27 cellular contexts compared by ENCODE assay signal in genomic region chr9:6945871-6946270, GRCh38.
"Had no signal": no experiment of that assay in that cellular context is flagged by ENCODE, and none has a peak within 500 bp of the region (broad histone marks: within the 10 kb centered on the region; RNA-seq: fewer than 3 reads in every experiment).

No MANE protein-coding gene starts in this region.

- H3K36me3 ChIP-seq: cardiac muscle cell, colonic mucosa had no signal

- ATAC-seq: activated CD4-positive, alpha-beta T cell treated with anti-CD3 and anti-CD28 coated beads for 36 hours; activated CD8-positive, alpha-beta memory T cell treated with anti-CD3 and anti-CD28 coated beads, Interleukin-2, amount 10 ng/mL, durations not matched to agents 7 days and 5 days; activated CD8-positive, alpha-beta T cell treated with anti-CD3 and anti-CD28 coated beads, Interleukin-2, amount 10 ng/mL, durations not matched to agents 7 days and 5 days; activated T-cell treated with anti-CD3 and anti-CD28 coated beads, Interleukin-2, amount 50 U/mL, for 72 hours; body of pancreas; esophagus mucosa had no signal

- DNase-seq: activated CD4-positive, alpha-beta memory T cell treated with anti-CD3 and anti-CD28 coated beads for 36 hours; activated CD4-positive, alpha-beta T cell treated with anti-CD3 and anti-CD28 coated beads for 36 hours; activated CD4-positive, alpha-beta T cell treated with anti-CD3 and anti-CD28 coated beads, Interleukin-2, amount 10 ng/mL, durations not matched to agents 24 days and 14 days; activated CD4-positive, CD25-positive, alpha-beta regulatory T cell; activated CD4-positive, CD25-positive, alpha-beta regulatory T cell treated with anti-CD3 and anti-CD28 coated beads, Interleukin-2, amount 50 U/mL, for 72 hours; activated CD8-positive, alpha-beta memory T cell treated with anti-CD3 and anti-CD28 coated beads, Interleukin-2, amount 10 ng/mL, durations not matched to agents 7 days and 5 days; activated CD8-positive, alpha-beta memory T cell treated with anti-CD3 and anti-CD28 coated beads, Interleukin-2, amount 50 U/mL, for 4 hours; activated CD8-positive, alpha-beta T cell treated with anti-CD3 and anti-CD28 coated beads, Interleukin-2, amount 10 ng/mL, durations not matched to agents 7 days and 5 days; activated gamma-delta T cell; activated naive CD4-positive, alpha-beta T cell; activated naive CD4-positive, alpha-beta T cell treated with anti-CD3 and anti-CD28 coated beads, Interleukin-2, amount 50 U/mL, for 16 hours; activated T-cell treated with anti-CD3 and anti-CD28 coated beads, Interleukin-2, amount 50 U/mL, for 1 hour; activated T-cell treated with anti-CD3 and anti-CD28 coated beads, Interleukin-2, amount 50 U/mL, for 72 hours; amniotic stem cell; anterior cingulate cortex; body of pancreas; central memory CD4-positive, alpha-beta T cell; cerebellar nuclear complex; colonic mucosa; dorsolateral prefrontal cortex; effector memory CD4-positive, alpha-beta T cell; endodermal cell; foreskin fibroblast; head of caudate nucleus; T-helper 2 cell had no signal

- H3K9me3 ChIP-seq: body of pancreas, colonic mucosa had no signal

- H3K4me3 ChIP-seq: body of pancreas, cardiac muscle cell, colonic mucosa, dorsolateral prefrontal cortex had no signal

- H3K27me3 ChIP-seq: body of pancreas, cardiac muscle cell, colonic mucosa, dorsolateral prefrontal cortex had no signal

- H3K4me1 ChIP-seq: colonic mucosa had no signal

- H3K27ac ChIP-seq: body of pancreas, cardiac muscle cell, colonic mucosa had no signal
